Comparison of ENCODE assay signal across 8 cellular contexts in genomic region chr6:108559097-108559883, GRCh38. TPM values are rescaled to one million over a fixed set of nuclear protein-coding genes. Genes with fewer than 3 reads are reported as not detected.
A peak's percentile ranks its signal among the peaks of the same experiment; 100 is the strongest.
DNase-seq lines count a peak whose midpoint lies in the region; ATAC-seq and TF ChIP-seq lines count a peak whose summit lies in the region.

No MANE protein-coding gene starts in this region.

- H3K27ac ChIP-seq in adrenal gland: peak overlapping the region; percentile 97 to 100 (median 99)
- H3K27ac ChIP-seq in heart right ventricle: peak overlapping the region; percentile 96 to 100 (median 99)
- peak overlapping the region; percentile 95 to 100 (median 100) for H3K27ac ChIP-seq in upper lobe of left lung

- no peaks in the 10 kb centered on the region for H3K27me3 ChIP-seq in adrenal gland
- no peaks in the 10 kb centered on the region for H3K27me3 ChIP-seq in heart right ventricle
- H3K27me3 ChIP-seq in upper lobe of left lung: no peaks in the 10 kb centered on the region

- TF ChIP-seq CTCF in adrenal gland (IDR thresholded peaks at IDR 0.05) (no peak), heart right ventricle (IDR thresholded peaks at IDR 0.05) (no peak), upper lobe of left lung (IDR thresholded peaks at IDR 0.05) (peak in 1 of 6 experiments; percentile 3)

- TF ChIP-seq POLR2A in adrenal gland (IDR thresholded peaks at IDR 0.05) (peak; percentile 86 to 89), upper lobe of left lung (IDR thresholded peaks at IDR 0.05) (peak in 2 of 4 donors; percentile 10 to 96)

- peaks cover 6 to 19% of the 10 kb centered on the region in 2 donors for H3K4me1 ChIP-seq in adrenal gland (replicated peaks in 1 of 2)
- peaks cover 0 to 54% (median 38%) of the 10 kb centered on the region in 9 donors for H3K4me1 ChIP-seq in heart right ventricle
- H3K4me1 ChIP-seq in upper lobe of left lung: peaks cover 16 to 41% (median 26%) of the 10 kb centered on the region in 4 donors

- H3K36me3 ChIP-seq in adrenal gland (replicated peaks in 1 of 2): no peaks in the 10 kb centered on the region
- no peaks in the 10 kb centered on the region for H3K36me3 ChIP-seq in heart right ventricle
- H3K36me3 ChIP-seq in upper lobe of left lung: no peaks in the 10 kb centered on the region

- DNase-seq in G401 (ENCODE audit: low spot score) (peak; percentile 89), HCEC 1CT (peak; percentile 83), NCI-H1105 treated with DMSO at 0.1 percent for 48 hours (lab: John Stamatoyannopoulos, UW) (peak; percentile 81), T follicular helper cell (ENCODE audit: low read depth) (peak; percentile 85), adrenal gland (peak; percentile 90 to 95 (median 91)), heart right ventricle (peak; percentile 92 to 94), posterior vena cava (ENCODE audit: low spot score) (peak; percentile 97), upper lobe of left lung (peak; percentile 92 to 99)

- intact Hi-C loops in adrenal gland (cut with DNase I): loop anchor here in 1 of 2 donors (5.0 kb wide), 1 partner anchor 513 kb away; no protein-coding TSS in a partner anchor
- intact Hi-C loops in heart right ventricle (cut with DNase I): loop anchor here in 8 of 10 donors (1.0 to 10.0 kb wide), 9 partner anchors 30 to 826 kb away; partner anchors contain the start of genes CD164 (in 1 of the 8) and SESN1 (in 1 of the 8)
- intact Hi-C loops in posterior vena cava (cut with DNase I): loop anchor here (1.0 to 5.0 kb wide), 2 partner anchors 223 to 278 kb away; no protein-coding TSS in a partner anchor

- in situ Hi-C loops in G401 (cut with HindIII; ENCODE audit: low sequenced_read_pairs): no loop called here

- TF ChIP-seq EP300 in upper lobe of left lung (IDR thresholded peaks at IDR 0.05): peak in 1 of 4 donors; percentile 68

- H3K4me3 ChIP-seq in adrenal gland: peak overlapping the region; percentile 56 to 93 (median 84)
- peak overlapping the region; percentile 75 to 97 (median 93) for H3K4me3 ChIP-seq in heart right ventricle
- H3K4me3 ChIP-seq in upper lobe of left lung: peak overlapping the region; percentile 84 to 92 (median 90)

- ATAC-seq in heart right ventricle (peak; percentile 52 to 71 (median 62)), upper lobe of left lung (ENCODE audit: low FRiP score in 2 of 2) (peak; percentile 75 to 78)

- WGBS in adrenal gland, 4 donors: 0 to 2% (median 0%) methylated on average over 21 to 80 of the region's 84 CpGs
- 0 to 1% methylated on average over 64 to 84 of the region's 84 CpGs for WGBS in heart right ventricle, 2 donors
- 1% methylated on average over 42 to 52 of the region's 84 CpGs for WGBS in upper lobe of left lung, 2 donors

- H3K9me3 ChIP-seq in adrenal gland (replicated peaks in 1 of 3) (no peaks in the 10 kb centered on the region), heart right ventricle (no peaks in the 10 kb centered on the region), upper lobe of left lung (no peaks in the 10 kb centered on the region)

RNA-seq across cellular contexts. Expression of gene FOXO3, which starts 1.4 kb away (rescaled TPM):
- 13.7 and 15.7 TPM in 2 replicates for total RNA-seq in G401 (2014; rRNA removed; shearing (Covaris generic))
- total RNA-seq in adrenal gland (10 to 100 TPM; 18.3 to 38.7 (median 31.0) TPM), heart right ventricle (10 to 100 TPM; 29.4 to 52.6 (median 37.7) TPM), posterior vena cava (10 to 100 TPM; 53.8 to 57.7 TPM), upper lobe of left lung (100 to 1,000 TPM in 1 of 6 donors, 10 to 100 TPM in 5; 52.6 to 101 (median 71.9) TPM)
- polyA plus RNA-seq in adrenal gland (10 to 100 TPM in 2 of 3 donors, 1 to 10 TPM in 1; 8.3 to 13.5 (median 11.7) TPM), heart right ventricle (10 to 100 TPM; 16.8 to 19.3 TPM)

Comparison
In these comparisons a context has a peak if more than half of its experiments do, and no peak if none do; other contexts are left out.
1. Peak in every context shown above with its lines: DNase-seq, ATAC-seq, H3K4me3 ChIP-seq and H3K27ac ChIP-seq.